Comparison of ENCODE assay signal across 1 cellular context in genomic region chr4:73731968-73732610, GRCh38.
TF ChIP-seq lines count a peak whose summit lies in the region.

No MANE protein-coding gene starts in this region.

TF ChIP-seq in GM23338, 12 proteins besides CTCF, POLR2A, EP300 and RAD21 (continued from another document):
- TF ChIP-seq ZNF462 (CRISPR knock-in tag; IDR thresholded peaks at IDR 0.05), result no peak
- no peak for TF ChIP-seq CREB1 (CRISPR knock-in tag; IDR thresholded peaks at IDR 0.05; ENCODE audit: low read depth)
- no peak for TF ChIP-seq REST (IDR thresholded peaks at IDR 0.05; ENCODE audit: unreplicated experiment)
- TF ChIP-seq POLR2AphosphoS5 (IDR thresholded peaks at IDR 0.05; ENCODE audit: low read depth), result no peak
- TF ChIP-seq NANOG (IDR thresholded peaks at IDR 0.05; ENCODE audit: borderline replicate concordance), result no peak
- TF ChIP-seq EZH2 (IDR thresholded peaks at IDR 0.05; ENCODE audit: low read depth, unreplicated experiment), result no peak
- TF ChIP-seq ZNF114 (CRISPR knock-in tag; IDR thresholded peaks at IDR 0.05), result no peak
- no peak for TF ChIP-seq JUNB (IDR thresholded peaks at IDR 0.05; ENCODE audit: unreplicated experiment)
TF ChIP-seq in GM23338: peak in this region for 0.
